In the genomic region with DNA sequence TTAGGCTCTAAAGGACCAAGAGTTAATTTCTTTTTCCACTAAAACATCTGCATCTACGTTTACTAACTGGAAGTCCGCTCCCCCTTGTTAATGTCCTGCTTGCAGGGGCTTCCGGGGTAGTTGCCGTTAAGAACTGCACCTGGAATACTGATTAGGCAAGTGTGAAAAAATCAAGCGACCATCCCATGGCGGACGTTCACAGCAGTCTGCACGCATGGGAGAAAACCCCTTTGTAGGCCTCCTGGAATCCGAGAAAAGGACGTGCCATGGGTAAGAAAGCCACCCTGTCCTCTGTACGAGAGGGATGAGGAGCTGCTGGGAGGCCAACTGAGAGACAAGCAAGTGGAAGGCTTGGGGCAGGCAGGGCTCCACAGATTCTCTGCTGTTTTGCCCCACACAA, we compare ENCODE assay signal across 1 cellular context.
TF ChIP-seq lines count a peak whose summit lies in the region.

No MANE protein-coding gene starts in this region.

TF ChIP-seq in GM12878, 131 proteins besides CTCF, POLR2A, EP300 and RAD21:
- TF ChIP-seq RAD51 (IDR thresholded peaks at IDR 0.05) (no peak), KDM1A (IDR thresholded peaks at IDR 0.05; ENCODE audit: borderline replicate concordance) (no peak), IKZF1 (conservative IDR thresholded peaks at IDR 0.05) (no peak), HDGF (IDR thresholded peaks at IDR 0.05) (no peak), YY1 (IDR thresholded peaks at IDR 0.05; ENCODE audit: low read depth, low read length) (no peak), MXI1 (IDR thresholded peaks at IDR 0.05; ENCODE audit: low read depth, low read length) (no peak)
- TF ChIP-seq, protein P1, sequence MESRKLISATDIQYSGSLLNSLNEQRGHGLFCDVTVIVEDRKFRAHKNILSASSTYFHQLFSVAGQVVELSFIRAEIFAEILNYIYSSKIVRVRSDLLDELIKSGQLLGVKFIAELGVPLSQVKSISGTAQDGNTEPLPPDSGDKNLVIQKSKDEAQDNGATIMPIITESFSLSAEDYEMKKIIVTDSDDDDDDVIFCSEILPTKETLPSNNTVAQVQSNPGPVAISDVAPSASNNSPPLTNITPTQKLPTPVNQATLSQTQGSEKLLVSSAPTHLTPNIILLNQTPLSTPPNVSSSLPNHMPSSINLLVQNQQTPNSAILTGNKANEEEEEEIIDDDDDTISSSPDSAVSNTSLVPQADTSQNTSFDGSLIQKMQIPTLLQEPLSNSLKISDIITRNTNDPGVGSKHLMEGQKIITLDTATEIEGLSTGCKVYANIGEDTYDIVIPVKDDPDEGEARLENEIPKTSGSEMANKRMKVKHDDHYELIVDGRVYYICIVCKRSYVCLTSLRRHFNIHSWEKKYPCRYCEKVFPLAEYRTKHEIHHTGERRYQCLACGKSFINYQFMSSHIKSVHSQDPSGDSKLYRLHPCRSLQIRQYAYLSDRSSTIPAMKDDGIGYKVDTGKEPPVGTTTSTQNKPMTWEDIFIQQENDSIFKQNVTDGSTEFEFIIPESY (IDR thresholded peaks at IDR 0.05): no peak
- TF ChIP-seq, protein P2, sequence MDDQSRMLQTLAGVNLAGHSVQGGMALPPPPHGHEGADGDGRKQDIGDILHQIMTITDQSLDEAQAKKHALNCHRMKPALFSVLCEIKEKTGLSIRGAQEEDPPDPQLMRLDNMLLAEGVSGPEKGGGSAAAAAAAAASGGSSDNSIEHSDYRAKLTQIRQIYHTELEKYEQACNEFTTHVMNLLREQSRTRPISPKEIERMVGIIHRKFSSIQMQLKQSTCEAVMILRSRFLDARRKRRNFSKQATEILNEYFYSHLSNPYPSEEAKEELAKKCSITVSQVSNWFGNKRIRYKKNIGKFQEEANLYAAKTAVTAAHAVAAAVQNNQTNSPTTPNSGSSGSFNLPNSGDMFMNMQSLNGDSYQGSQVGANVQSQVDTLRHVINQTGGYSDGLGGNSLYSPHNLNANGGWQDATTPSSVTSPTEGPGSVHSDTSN (IDR thresholded peaks at IDR 0.05; ENCODE audit: insufficient replicate concordance, low read depth, low read length): no peak
